14 cellular contexts compared by ENCODE assay signal in genomic region chr18:59048378-59048777, GRCh38.
"Had no signal": no experiment of that assay in that cellular context is flagged by ENCODE, and none has a peak within 500 bp of the region (broad histone marks: within the 10 kb centered on the region; RNA-seq: fewer than 3 reads in every experiment).

No MANE protein-coding gene starts in this region.

- H3K9me3 ChIP-seq: right lobe of liver, suprapubic skin, upper lobe of left lung had no signal

- H3K27me3 ChIP-seq: cardiac muscle cell, right lobe of liver, suprapubic skin, upper lobe of left lung had no signal

- DNase-seq: activated CD4-positive, alpha-beta T cell treated with anti-CD3 and anti-CD28 coated beads for 1 hour; activated CD4-positive, alpha-beta T cell treated with anti-CD3 and anti-CD28 coated beads, Interleukin-2, amount 50 U/mL, for 4 hours; activated naive CD4-positive, alpha-beta T cell treated with anti-CD3 and anti-CD28 coated beads for 36 hours; activated T-cell treated with anti-CD3 and anti-CD28 coated beads, Interleukin-2, amount 50 U/mL, for 1 hour; hippocampal formation; right lobe of liver; T-helper 1 cell; T1000; upper lobe of left lung had no signal

- H3K9me3 Mint-ChIP-seq: activated naive CD4-positive, alpha-beta T cell treated with anti-CD3 and anti-CD28 coated beads for 36 hours; activated T-helper 2 cell treated with anti-CD3 and anti-CD28 coated beads, Interferon-gamma antibody, Interleukin-2, Interleukin-4, amounts not matched to agents 10 μg/mL and 5 μg/mL and 100 μg/mL, durations not matched to agents 14 hours and 24 hours and 36 hours; nephron; stimulated activated naive CD8-positive, alpha-beta T cell treated with anti-CD3 and anti-CD28 coated beads, Interleukin-15, Interleukin-2, amounts not matched to agents 100 ng/mL and 50 ng/mL, for 24 hours had no signal

- H3K27ac ChIP-seq: cardiac muscle cell, right lobe of liver, suprapubic skin, upper lobe of left lung had no signal

- H3K36me3 ChIP-seq: cardiac muscle cell, right lobe of liver, suprapubic skin, upper lobe of left lung had no signal

- H3K4me3 Mint-ChIP-seq: activated naive CD4-positive, alpha-beta T cell treated with anti-CD3 and anti-CD28 coated beads for 36 hours; nephron; stimulated activated naive CD8-positive, alpha-beta T cell treated with anti-CD3 and anti-CD28 coated beads, Interleukin-15, Interleukin-2, amounts not matched to agents 100 ng/mL and 50 ng/mL, for 24 hours had no signal

- H3K27ac Mint-ChIP-seq: activated naive CD4-positive, alpha-beta T cell treated with anti-CD3 and anti-CD28 coated beads for 36 hours; activated T-helper 2 cell treated with anti-CD3 and anti-CD28 coated beads, Interferon-gamma antibody, Interleukin-2, Interleukin-4, amounts not matched to agents 10 μg/mL and 5 μg/mL and 100 μg/mL, durations not matched to agents 14 hours and 24 hours and 36 hours; nephron; stimulated activated naive CD8-positive, alpha-beta T cell treated with anti-CD3 and anti-CD28 coated beads, Interleukin-15, Interleukin-2, amounts not matched to agents 100 ng/mL and 50 ng/mL, for 24 hours had no signal

- H3K4me3 ChIP-seq: cardiac muscle cell, right lobe of liver, suprapubic skin, upper lobe of left lung had no signal
